Comparison of ENCODE assay signal across 8 cellular contexts in the genomic region with DNA sequence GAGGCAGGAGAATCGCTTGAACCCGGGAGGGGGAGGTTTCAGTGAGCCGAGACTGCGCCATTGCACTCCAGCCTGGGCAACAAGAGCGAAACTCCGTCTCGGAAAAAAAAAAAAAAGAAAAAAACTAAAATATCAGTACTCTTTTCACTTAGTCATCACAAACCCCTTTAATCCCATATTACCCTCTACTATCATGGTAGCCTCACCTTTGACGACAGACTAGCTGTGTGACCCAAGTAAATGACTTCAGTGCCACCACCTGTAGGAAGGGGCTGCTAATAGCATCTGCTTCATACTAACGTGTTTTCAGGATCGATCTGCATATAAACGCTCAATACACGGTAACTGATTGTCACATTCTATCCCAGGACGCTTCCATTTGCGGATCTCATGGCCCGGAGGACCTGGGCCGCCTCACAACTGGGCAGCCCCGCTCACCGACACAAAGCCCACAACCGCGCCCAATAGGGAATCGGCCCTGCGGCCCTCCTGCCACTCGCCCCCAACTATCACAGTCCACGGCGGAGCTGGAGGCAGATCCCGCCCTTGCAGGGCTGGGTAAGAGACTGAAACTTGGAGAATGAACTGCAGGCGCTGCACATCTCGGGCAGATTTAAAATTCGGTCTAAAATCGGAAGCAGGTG. TPM values are rescaled to one million over a fixed set of nuclear protein-coding genes. Genes with fewer than 3 reads are reported as not detected.
A peak's percentile ranks its signal among the peaks of the same experiment; 100 is the strongest.
DNase-seq lines count a peak whose midpoint lies in the region; ATAC-seq and TF ChIP-seq lines count a peak whose summit lies in the region.

No MANE protein-coding gene starts in this region.

- no peak for DNase-seq in activated naive CD4-positive, alpha-beta T cell treated with anti-CD3 and anti-CD28 coated beads, Interleukin-2, amount 50 U/mL, for 16 hours
- peak; percentile 73 to 80 for DNase-seq in NCI-H1930 (lab: John Stamatoyannopoulos, UW)
- peak; percentile 79 to 89 for DNase-seq in cardiac muscle cell (ENCODE audit: low read depth in 1 of 2, low spot score in 1 of 2)
- DNase-seq in prostate gland (ENCODE audit: low spot score), result no peak
- DNase-seq in stimulated activated CD4-positive, alpha-beta T cell treated with anti-CD3 and anti-CD28 coated beads, Interleukin-2, amount 100 ng/mL, for 24 hours, result no peak

- H3K36me3 ChIP-seq in cardiac muscle cell, result no peaks in the 10 kb centered on the region
- H3K36me3 ChIP-seq in prostate gland, result peaks cover 6 to 12% of the 10 kb centered on the region in 2 donors

- peaks cover 34% of the 10 kb centered on the region for H3K4me1 Mint-ChIP-seq in activated naive CD4-positive, alpha-beta T cell treated with anti-CD3 and anti-CD28 coated beads, Interleukin-2, amount 50 U/mL, for 24 hours

- peaks cover 4% of the 10 kb centered on the region for H3K9me3 Mint-ChIP-seq in activated naive CD4-positive, alpha-beta T cell treated with anti-CD3 and anti-CD28 coated beads, Interleukin-2, amount 50 U/mL, for 24 hours

- H3K4me1 ChIP-seq in cardiac muscle cell (ENCODE audit: low read depth), result peaks cover 10% of the 10 kb centered on the region
- H3K4me1 ChIP-seq in prostate gland (replicated peaks), result peaks cover 9% of the 10 kb centered on the region

- WGBS in prostate gland, result 14% methylated on average over 30 of the region's 30 CpGs

- H3K4me3 ChIP-seq in WI38 (ENCODE audit: low read depth, low read length), result peak overlapping the region; percentile 98
- H3K4me3 ChIP-seq in cardiac muscle cell, result peak overlapping the region; percentile 90
- H3K4me3 ChIP-seq in prostate gland, result peak overlapping the region; percentile 86 to 94

- no peak for TF ChIP-seq CTCF in WI38 (IDR thresholded peaks at IDR 0.05; ENCODE audit: low read depth, low read length)
- TF ChIP-seq CTCF in cardiac muscle cell (IDR thresholded peaks at IDR 0.05; ENCODE audit: low read depth, low read length), result no peak
- TF ChIP-seq CTCF in prostate gland (IDR thresholded peaks at IDR 0.05), result no peak

- H3K36me3 Mint-ChIP-seq in activated naive CD4-positive, alpha-beta T cell treated with anti-CD3 and anti-CD28 coated beads, Interleukin-2, amount 50 U/mL, for 24 hours, result peaks cover 22% of the 10 kb centered on the region

- H3K27me3 Mint-ChIP-seq in activated naive CD4-positive, alpha-beta T cell treated with anti-CD3 and anti-CD28 coated beads, Interleukin-2, amount 50 U/mL, for 24 hours, result no peaks in the 10 kb centered on the region

- ATAC-seq in HG02852 (IDR thresholded peaks at IDR 0.05; ENCODE audit: unreplicated experiment), result peak; percentile 23

- TF ChIP-seq POLR2A in prostate gland (IDR thresholded peaks at IDR 0.05), result no peak

- H3K27ac ChIP-seq in cardiac muscle cell (peak overlapping the region; percentile 98), prostate gland (peak overlapping the region; percentile 98 to 99)

- H3K9me3 ChIP-seq in cardiac muscle cell (ENCODE audit: low read depth) (no peaks in the 10 kb centered on the region), prostate gland (no peaks in the 10 kb centered on the region)

- peak overlapping the region; percentile 98 for H3K4me3 Mint-ChIP-seq in activated naive CD4-positive, alpha-beta T cell treated with anti-CD3 and anti-CD28 coated beads, Interleukin-2, amount 50 U/mL, for 24 hours

- intact Hi-C loops in prostate gland (cut with DNase I), result loop anchor here (1.0 to 10.0 kb wide), 4 partner anchors 17 to 223 kb away; partner anchors contain the start of genes CLUAP1, TIGD7, ZNF200 and ZNF75A

- H3K27me3 ChIP-seq in cardiac muscle cell, result no peaks in the 10 kb centered on the region
- H3K27me3 ChIP-seq in prostate gland (replicated peaks; ENCODE audit: insufficient read depth), result no peaks in the 10 kb centered on the region

- H3K27ac Mint-ChIP-seq in activated naive CD4-positive, alpha-beta T cell treated with anti-CD3 and anti-CD28 coated beads, Interleukin-2, amount 50 U/mL, for 24 hours, result peak overlapping the region; percentile 84

RNA-seq across cellular contexts. Expression of gene ZNF263, which starts 1.1 kb away (rescaled TPM):
- total RNA-seq in cardiac muscle cell (37.3 and 45.7 TPM in 2 replicates), prostate gland (10 to 100 TPM; 51.2 to 88.8 TPM)
- 18.8 and 29.5 TPM in 2 replicates for polyA plus RNA-seq in cardiac muscle cell

RNA-seq across cellular contexts. Expression of gene TIGD7, which starts 23.0 kb away (rescaled TPM):
- total RNA-seq in cardiac muscle cell (8.4 and 10.8 TPM in 2 replicates), prostate gland (10 to 100 TPM in 1 of 2 donors, 1 to 10 TPM in 1; 4.4 to 15.5 TPM)
- 11.0 and 12.5 TPM in 2 replicates for polyA plus RNA-seq in cardiac muscle cell

RNA-seq across cellular contexts. Expression of gene ZNF75A, which starts 23.1 kb away (rescaled TPM):
- 25.3 and 37.9 TPM in 2 replicates for total RNA-seq in cardiac muscle cell
- polyA plus RNA-seq in cardiac muscle cell, result 43.4 and 44.1 TPM in 2 replicates
- total RNA-seq in prostate gland, result 10 to 100 TPM; 34.9 to 41.5 TPM

RNA-seq across cellular contexts. Expression of gene MEFV, which starts 25.8 kb away (rescaled TPM):
- total RNA-seq in cardiac muscle cell, result not detected in 2 replicates
- not detected in 2 replicates for polyA plus RNA-seq in cardiac muscle cell
- 1 to 10 TPM in 1 of 2 donors, under 1 TPM in 1; 0.77 to 5.9 TPM for total RNA-seq in prostate gland

RNA-seq across cellular contexts. Expression of gene ZNF200, which starts 47.3 kb away (rescaled TPM):
- total RNA-seq in cardiac muscle cell (12.9 and 13.8 TPM in 2 replicates), prostate gland (10 to 100 TPM in 1 of 2 donors, 1 to 10 TPM in 1; 8.2 to 18.6 TPM)
- 11.0 and 11.1 TPM in 2 replicates for polyA plus RNA-seq in cardiac muscle cell

Comparison
In these comparisons a context has a peak if more than half of its experiments do, and no peak if none do; other contexts are left out.
1. DNase-seq: peak in NCI-H1930 (2 of 2) and cardiac muscle cell (2 of 2); none in activated naive CD4-positive, alpha-beta T cell treated with anti-CD3 and anti-CD28 coated beads, Interleukin-2, amount 50 U/mL, for 16 hours (single experiment), prostate gland (single experiment) and stimulated activated CD4-positive, alpha-beta T cell treated with anti-CD3 and anti-CD28 coated beads, Interleukin-2, amount 100 ng/mL, for 24 hours (0 of 2).
2. Peak in every context shown above with its lines, with median percentiles within 50 percentile points of each other: H3K4me3 ChIP-seq.